Comparison of ENCODE assay signal across 13 cellular contexts in the genomic region with DNA sequence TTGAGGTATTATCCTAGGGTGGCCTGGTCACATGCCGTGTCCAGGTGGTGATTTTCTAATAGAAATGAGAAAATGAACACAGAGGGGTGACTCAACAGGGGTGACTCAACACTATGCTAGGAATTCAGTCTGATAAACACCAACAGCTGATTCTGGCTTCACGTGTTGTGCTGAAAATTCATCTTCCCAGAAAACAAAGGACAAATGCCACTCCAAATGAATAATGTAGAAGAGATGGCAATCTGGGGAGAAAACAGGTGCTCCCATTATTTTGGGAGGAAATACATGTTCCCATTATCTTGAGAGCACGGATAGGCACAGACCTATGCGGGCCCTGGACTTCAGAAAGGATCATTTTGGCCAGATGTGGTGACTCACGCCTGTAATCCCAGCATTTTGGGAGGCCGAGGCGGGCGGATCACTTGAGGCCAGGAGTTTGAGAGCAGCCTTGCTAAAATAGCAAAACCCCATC.
DNase-seq lines count a peak whose midpoint lies in the region; ATAC-seq, FAIRE-seq and TF ChIP-seq lines count a peak whose summit lies in the region.
"Had no signal": no experiment of that assay in that cellular context is flagged by ENCODE, and none has a peak within 500 bp of the region (broad histone marks: within the 10 kb centered on the region; RNA-seq: fewer than 3 reads in every experiment).

No MANE protein-coding gene starts in this region.

- H3K36me3 ChIP-seq in breast epithelium (no peaks in the 10 kb centered on the region), hepatocyte (replicated peaks; ENCODE audit: insufficient read depth, low read depth) (no peaks in the 10 kb centered on the region)
- H3K36me3 ChIP-seq: colonic mucosa had no signal

- TF ChIP-seq CTCF in MCF 10A (IDR thresholded peaks at IDR 0.05; ENCODE audit: unreplicated experiment) (no peak), breast epithelium (IDR thresholded peaks at IDR 0.05) (no peak), hepatocyte (IDR thresholded peaks at IDR 0.05; ENCODE audit: poor library complexity) (no peak), GM20000 (IDR thresholded peaks at IDR 0.05; ENCODE audit: extremely low read depth, missing control alignments) (no peak)

- H3K4me1 ChIP-seq in breast epithelium, result no peaks in the 10 kb centered on the region
- no peaks in the 10 kb centered on the region for H3K4me1 ChIP-seq in hepatocyte (ENCODE audit: insufficient read depth)
- H3K4me1 ChIP-seq: colonic mucosa, parathyroid adenoma had no signal

- H3K79me2 ChIP-seq in hepatocyte, result no peaks in the 10 kb centered on the region
- H3K79me2 ChIP-seq: parathyroid adenoma had no signal

- H3K27ac ChIP-seq in breast epithelium, result no peak overlapping the region
- peak overlapping the region; percentile 18 for H3K27ac ChIP-seq in hepatocyte
- H3K27ac ChIP-seq: colonic mucosa, parathyroid adenoma, tibial nerve had no signal

- H3K9me3 Mint-ChIP-seq in MCF 10A (ENCODE audit: unreplicated experiment), result peaks cover 7% of the 10 kb centered on the region
- H3K9me3 Mint-ChIP-seq in activated CD4-positive, alpha-beta memory T cell treated with anti-CD3 and anti-CD28 coated beads for 36 hours, result no peaks in the 10 kb centered on the region

- POLR2A ChIA-PET in MCF 10A (lab: Yijun Ruan, JAX), result interaction anchor here (1.2 to 2.8 kb wide), 3 partner anchors 11 to 737 kb away, joined by 3 to 27 read pairs (median 4); no protein-coding TSS in a partner anchor
- POLR2A ChIA-PET in activated CD4-positive, alpha-beta memory T cell treated with anti-CD3 and anti-CD28 coated beads for 36 hours (lab: Charles Lee), result no interaction called here

- DNase-seq in MCF 10A (ENCODE audit: unreplicated experiment) (peak; percentile 73), breast epithelium (ENCODE audit: low spot score in 2 of 2) (no peak), astrocyte of the hippocampus (ENCODE audit: low read depth, low spot score) (peak; percentile 86), hepatocyte (ENCODE audit: low spot score) (peak; percentile 25), urothelium cell line (ENCODE audit: low spot score) (peak; percentile 75), GM20000 (ENCODE audit: low spot score) (no peak)
- DNase-seq in stimulated activated naive CD8-positive, alpha-beta T cell treated with anti-CD3 and anti-CD28 coated beads, Interleukin-15, Interleukin-2, amounts not matched to agents 100 U/mL and 50 U/mL, for 24 hours, result no peak
- no peak for DNase-seq in activated CD4-positive, alpha-beta memory T cell treated with anti-CD3 and anti-CD28 coated beads for 36 hours
- DNase-seq: colonic mucosa, NCI-H82 had no signal

- no peak for TF ChIP-seq POLR2A in breast epithelium (IDR thresholded peaks at IDR 0.05)

- H3K4me1 Mint-ChIP-seq in MCF 10A (ENCODE audit: insufficient read depth, unreplicated experiment), result peaks cover 16% of the 10 kb centered on the region
- no peaks in the 10 kb centered on the region for H3K4me1 Mint-ChIP-seq in activated CD4-positive, alpha-beta memory T cell treated with anti-CD3 and anti-CD28 coated beads for 36 hours (ENCODE audit: low read depth)

- CTCF ChIA-PET in MCF 10A (lab: Yijun Ruan, JAX), result interaction anchor here (0.7 to 1.0 kb wide), 2 partner anchors 24 to 715 kb away, joined by 5 to 7 read pairs; no protein-coding TSS in a partner anchor
- CTCF ChIA-PET in activated CD4-positive, alpha-beta memory T cell treated with anti-CD3 and anti-CD28 coated beads for 36 hours (lab: Charles Lee), result no interaction called here

- no peaks in the 10 kb centered on the region for H3K27me3 Mint-ChIP-seq in MCF 10A (ENCODE audit: insufficient read depth, unreplicated experiment)
- no peaks in the 10 kb centered on the region for H3K27me3 Mint-ChIP-seq in activated CD4-positive, alpha-beta memory T cell treated with anti-CD3 and anti-CD28 coated beads for 36 hours

- no peaks in the 10 kb centered on the region for H3K9me2 ChIP-seq in hepatocyte (replicated peaks; ENCODE audit: insufficient read depth)

- H3K4me3 ChIP-seq in breast epithelium (no peak overlapping the region), hepatocyte (no peak overlapping the region)
- H3K4me3 ChIP-seq: colonic mucosa, tibial nerve had no signal

- intact Hi-C loops in MCF 10A (cut with micrococcal nuclease), result loop anchor here (1.0 kb wide), 1 partner anchor 13 kb away; no protein-coding TSS in a partner anchor
- intact Hi-C loops in breast epithelium (cut with DNase I; ENCODE audit: low total_unique reads), result no loop called here
- intact Hi-C loops in activated CD4-positive, alpha-beta memory T cell treated with anti-CD3 and anti-CD28 coated beads for 36 hours (cut with micrococcal nuclease), result no loop called here

- H3K4me3 Mint-ChIP-seq in MCF 10A (ENCODE audit: unreplicated experiment), result no peak overlapping the region
- H3K4me3 Mint-ChIP-seq in activated CD4-positive, alpha-beta memory T cell treated with anti-CD3 and anti-CD28 coated beads for 36 hours, result no peak overlapping the region

- H3K27ac Mint-ChIP-seq in MCF 10A (ENCODE audit: low read depth, unreplicated experiment), result peak overlapping the region; percentile 89
- H3K27ac Mint-ChIP-seq in activated CD4-positive, alpha-beta memory T cell treated with anti-CD3 and anti-CD28 coated beads for 36 hours, result no peak overlapping the region

- H3K4me2 ChIP-seq in hepatocyte, result no peak overlapping the region

- no peaks in the 10 kb centered on the region for H4K20me1 ChIP-seq in hepatocyte (ENCODE audit: insufficient read depth, poor library complexity, severe bottlenecking)

- H3K36me3 Mint-ChIP-seq in MCF 10A (ENCODE audit: insufficient read depth, unreplicated experiment), result peaks cover 39% of the 10 kb centered on the region
- H3K36me3 Mint-ChIP-seq in activated CD4-positive, alpha-beta memory T cell treated with anti-CD3 and anti-CD28 coated beads for 36 hours, result peaks cover 23% of the 10 kb centered on the region

- no peak for FAIRE-seq in urothelium cell line (lab: Jason Lieb, UNC)
- FAIRE-seq: A204.1 had no signal

- WGBS in hepatocyte (ENCODE audit: low lambda C conversion rate, missing lambda C conversion rate), result 83% methylated on average over 8 of the region's 8 CpGs

- no peak overlapping the region for H2AFZ ChIP-seq in hepatocyte
- H2AFZ ChIP-seq: parathyroid adenoma had no signal

- no peak for ATAC-seq in stimulated activated naive CD8-positive, alpha-beta T cell treated with anti-CD3 and anti-CD28 coated beads, Interleukin-15, Interleukin-2, amounts not matched to agents 100 U/mL and 50 U/mL, for 24 hours

- no TSS peak for BruUV-seq in MCF 10A (replicated peaks; lab: Mats Ljungman, UMichigan)

- no peaks in the 10 kb centered on the region for H3K27me3 ChIP-seq in breast epithelium
- H3K27me3 ChIP-seq in hepatocyte, result no peaks in the 10 kb centered on the region
- H3K27me3 ChIP-seq: colonic mucosa, tibial nerve had no signal

- H3K9me3 ChIP-seq in breast epithelium (no peaks in the 10 kb centered on the region), hepatocyte (ENCODE audit: low read depth) (no peaks in the 10 kb centered on the region)
- H3K9me3 ChIP-seq: colonic mucosa, tibial nerve had no signal

Comparison
In these comparisons a context has a peak if more than half of its experiments do, and no peak if none do; other contexts are left out.
1. DNase-seq: peak in MCF 10A (single experiment), astrocyte of the hippocampus (single experiment), hepatocyte (single experiment) and urothelium cell line (single experiment); none in breast epithelium (0 of 2), GM20000 (single experiment), stimulated activated naive CD8-positive, alpha-beta T cell treated with anti-CD3 and anti-CD28 coated beads, Interleukin-15, Interleukin-2, amounts not matched to agents 100 U/mL and 50 U/mL, for 24 hours (single experiment) and activated CD4-positive, alpha-beta memory T cell treated with anti-CD3 and anti-CD28 coated beads for 36 hours (single experiment).